22 cellular contexts compared by ENCODE assay signal in the genomic region with DNA sequence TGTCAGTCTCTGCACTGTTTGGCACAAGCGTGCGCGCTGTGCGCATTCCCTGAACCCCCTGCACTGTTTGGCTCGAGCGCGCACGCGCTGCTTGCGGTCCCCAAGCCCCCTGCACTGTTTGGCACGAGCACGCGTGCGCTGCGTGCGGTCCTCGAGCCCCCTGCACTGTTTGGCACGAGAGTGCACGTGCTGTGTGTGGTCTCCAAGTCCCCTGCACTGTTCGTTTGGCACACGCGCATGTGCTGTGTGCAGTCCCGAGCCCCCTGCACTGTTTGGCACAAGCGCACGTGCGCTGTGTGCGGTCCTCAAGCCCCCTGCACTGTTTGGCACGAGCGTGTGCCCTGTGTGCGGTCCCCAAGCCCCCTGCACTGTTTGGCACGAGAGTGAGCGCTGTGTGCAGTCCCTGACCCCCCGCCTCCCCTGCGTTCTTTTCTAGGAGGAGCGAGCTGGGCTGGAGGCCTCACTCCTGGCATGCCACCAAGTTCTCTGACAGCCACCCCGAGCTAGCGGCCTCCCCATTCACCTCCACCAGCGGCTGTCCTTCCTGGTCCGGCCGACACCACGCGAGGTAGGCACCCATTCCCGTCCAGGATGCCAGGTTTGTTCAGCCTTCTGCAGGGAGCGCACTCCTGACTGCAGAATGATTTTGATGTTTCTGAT.
A peak's percentile ranks its signal among the peaks of the same experiment; 100 is the strongest.
DNase-seq lines count a peak whose midpoint lies in the region; FAIRE-seq and TF ChIP-seq lines count a peak whose summit lies in the region.
"Had no signal": no experiment of that assay in that cellular context is flagged by ENCODE, and none has a peak within 500 bp of the region (broad histone marks: within the 10 kb centered on the region; RNA-seq: fewer than 3 reads in every experiment).

No MANE protein-coding gene starts in this region.

- no peaks in the 10 kb centered on the region for H3K9me2 ChIP-seq in Karpas-422 (replicated peaks; ENCODE audit: insufficient read depth, low read length)

- H3K36me3 Mint-ChIP-seq in astrocyte (ENCODE audit: low read depth, unreplicated experiment) (no peaks in the 10 kb centered on the region), nephron (ENCODE audit: low read depth) (peaks cover 18% of the 10 kb centered on the region)
- H3K36me3 Mint-ChIP-seq: CD8-positive, alpha-beta T cell had no signal

- H3K9me3 ChIP-seq in astrocyte (ENCODE audit: insufficient read depth, low read depth, low read length) = no peaks in the 10 kb centered on the region
- no peaks in the 10 kb centered on the region for H3K9me3 ChIP-seq in testis
- no peaks in the 10 kb centered on the region for H3K9me3 ChIP-seq in Karpas-422 (ENCODE audit: low read length)
- H3K9me3 ChIP-seq: BE2C, BLaER1, Caco-2 had no signal

- H4K20me1 ChIP-seq in astrocyte (ENCODE audit: insufficient read depth, low read length) (no peaks in the 10 kb centered on the region), Karpas-422 (ENCODE audit: insufficient read depth, low read depth, low read length) (no peaks in the 10 kb centered on the region)
- H4K20me1 ChIP-seq: BLaER1 had no signal

- H3K36me3 ChIP-seq in astrocyte (ENCODE audit: insufficient read depth, low read length) = no peaks in the 10 kb centered on the region
- H3K36me3 ChIP-seq in testis (ENCODE audit: low read depth, missing control alignments) = no peaks in the 10 kb centered on the region
- H3K36me3 ChIP-seq in Karpas-422 (ENCODE audit: insufficient read depth, low read length) = no peaks in the 10 kb centered on the region
- H3K36me3 ChIP-seq: BE2C, BLaER1 had no signal

- H3K9me3 Mint-ChIP-seq in astrocyte (ENCODE audit: unreplicated experiment) = no peaks in the 10 kb centered on the region
- peaks cover 16% of the 10 kb centered on the region for H3K9me3 Mint-ChIP-seq in nephron
- H3K9me3 Mint-ChIP-seq: CD4-positive, alpha-beta T cell; CD8-positive, alpha-beta T cell had no signal

- H3K27me3 ChIP-seq in astrocyte (ENCODE audit: insufficient read depth, low read length) (no peaks in the 10 kb centered on the region), testis (no peaks in the 10 kb centered on the region), Karpas-422 (ENCODE audit: low read length) (no peaks in the 10 kb centered on the region)
- H3K27me3 ChIP-seq: BE2C, BLaER1 had no signal

- intact Hi-C loops in testis (cut with DNase I; ENCODE audit: low total_unique reads) = no loop called here

- no peak for FAIRE-seq in astrocyte (lab: Jason Lieb, UNC)
- FAIRE-seq in H54 (lab: Jason Lieb, UNC) = no peak
- FAIRE-seq: A204.1, D721Med, G401.6, GM12891, GM19239 had no signal

- H3K27ac ChIP-seq in astrocyte (ENCODE audit: low read depth, low read length) = no peak overlapping the region
- no peak overlapping the region for H3K27ac ChIP-seq in testis
- H3K27ac ChIP-seq in Karpas-422 (ENCODE audit: low read length) = no peak overlapping the region
- H3K27ac ChIP-seq: BLaER1, C4-2B had no signal

- H3K4me2 ChIP-seq in astrocyte (ENCODE audit: low read length) (peak overlapping the region; percentile 39), Karpas-422 (ENCODE audit: low read depth, low read length, poor library complexity, severe bottlenecking) (no peak overlapping the region)
- H3K4me2 ChIP-seq: BLaER1 had no signal

- no peak overlapping the region for H3K9ac ChIP-seq in astrocyte (ENCODE audit: low read length)
- no peak overlapping the region for H3K9ac ChIP-seq in Karpas-422 (ENCODE audit: low read length)
- H3K9ac ChIP-seq: BLaER1 had no signal

- H3K4me3 ChIP-seq in astrocyte (ENCODE audit: insufficient read depth, low read depth, low read length) (no peak overlapping the region), testis (peak overlapping the region in 1 of 2 donors; percentile 17), Karpas-422 (ENCODE audit: low read length) (no peak overlapping the region)
- H3K4me3 ChIP-seq: BLaER1 had no signal

- no peak for TF ChIP-seq POLR2A in testis (IDR thresholded peaks at IDR 0.05)
- TF ChIP-seq POLR2A in H54 (IDR thresholded peaks at IDR 0.05; ENCODE audit: low read depth, low read length) = no peak

- H3K4me1 ChIP-seq in astrocyte (ENCODE audit: insufficient read depth, low read length) (no peaks in the 10 kb centered on the region), testis (no peaks in the 10 kb centered on the region), Karpas-422 (ENCODE audit: low read length) (no peaks in the 10 kb centered on the region)
- H3K4me1 ChIP-seq: BE2C had no signal

- H3K4me1 Mint-ChIP-seq in astrocyte (ENCODE audit: low read depth, unreplicated experiment) (peaks cover 5% of the 10 kb centered on the region), nephron (peaks cover 21% of the 10 kb centered on the region)

- H3K4me3 Mint-ChIP-seq in astrocyte (ENCODE audit: unreplicated experiment) = no peak overlapping the region
- no peak overlapping the region for H3K4me3 Mint-ChIP-seq in nephron
- H3K4me3 Mint-ChIP-seq: CD4-positive, alpha-beta T cell; CD8-positive, alpha-beta T cell had no signal

- H2AFZ ChIP-seq in astrocyte (ENCODE audit: low read depth, low read length) (no peak overlapping the region), Karpas-422 (ENCODE audit: low read length) (no peak overlapping the region)

- 66 to 68% methylated on average over 9 to 37 of the region's 44 CpGs for WGBS in testis, 2 donors

- H3K27me3 Mint-ChIP-seq in astrocyte (ENCODE audit: low read depth, unreplicated experiment) = no peaks in the 10 kb centered on the region
- no peaks in the 10 kb centered on the region for H3K27me3 Mint-ChIP-seq in nephron (ENCODE audit: low read depth)
- H3K27me3 Mint-ChIP-seq: CD4-positive, alpha-beta T cell had no signal

- H3K27ac Mint-ChIP-seq in astrocyte (ENCODE audit: unreplicated experiment) (no peak overlapping the region), nephron (peak overlapping the region in 2 of 3 experiments; percentile 22 to 88)
- H3K27ac Mint-ChIP-seq: CD4-positive, alpha-beta T cell; CD8-positive, alpha-beta T cell had no signal

- DNase-seq in astrocyte (ENCODE audit: low read depth) = no peak
- peak; percentile 43 for DNase-seq in testis
- DNase-seq in H54 (ENCODE audit: insufficient read length, low spot score) = no peak
- no peak for DNase-seq in Karpas-422
- DNase-seq in C1 segment of cervical spinal cord (lab: John Stamatoyannopoulos, UW) = no peak
- DNase-seq: 8988T; ACHN; BE2C; Caco-2; Calu3; CD4-positive, alpha-beta T cell; CD8-positive, alpha-beta T cell; DMS79 treated with DMSO at 0.1 percent for 48 hours; GF-D8 had no signal

- H3K79me2 ChIP-seq in astrocyte (ENCODE audit: insufficient read depth, low read length) = no peaks in the 10 kb centered on the region
- no peaks in the 10 kb centered on the region for H3K79me2 ChIP-seq in Karpas-422 (ENCODE audit: low read length)

- no peak for TF ChIP-seq CTCF in astrocyte (IDR thresholded peaks at IDR 0.05; ENCODE audit: insufficient read depth, low read depth, low read length)
- TF ChIP-seq CTCF in nephron (IDR thresholded peaks at IDR 0.05; ENCODE audit: unreplicated experiment in 3 of 3) = no peak
- TF ChIP-seq CTCF in testis (IDR thresholded peaks at IDR 0.05) = no peak
